In genomic region chr17:68375566-68375965, GRCh38 we compare ENCODE assay signal across 35 cellular contexts.
DNase-seq lines count a peak whose midpoint lies in the region; ATAC-seq, FAIRE-seq and TF ChIP-seq lines count a peak whose summit lies in the region.
"Had no signal": no experiment of that assay in that cellular context is flagged by ENCODE, and none has a peak within 500 bp of the region (broad histone marks: within the 10 kb centered on the region; RNA-seq: fewer than 3 reads in every experiment).

No MANE protein-coding gene starts in this region.

- H3K79me2 ChIP-seq in HepG2 (ENCODE audit: insufficient read depth, low read length) = peaks cover 8% of the 10 kb centered on the region
- no peaks in the 10 kb centered on the region for H3K79me2 ChIP-seq in neural progenitor cell (ENCODE audit: low read depth)

- TF ChIP-seq RAD21 in HepG2 (CRISPR knock-in tag; IDR thresholded peaks at IDR 0.05) = no peak

- no peak overlapping the region for H4K8ac ChIP-seq in mesenchymal stem cell (ENCODE audit: low read length)

- no peak overlapping the region for H2AFZ ChIP-seq in HepG2 (ENCODE audit: low read length)
- no peak overlapping the region for H2AFZ ChIP-seq in mesenchymal stem cell (ENCODE audit: low read depth, low read length)
- no peak overlapping the region for H2AFZ ChIP-seq in neural progenitor cell (replicated peaks)

- H2BK15ac ChIP-seq in mesenchymal stem cell (ENCODE audit: low read depth, poor library complexity, severe bottlenecking) = no peak overlapping the region

- TF ChIP-seq POLR2A in HepG2 (IDR thresholded peaks at IDR 0.05; ENCODE audit: insufficient read depth in 1 of 2, low read depth in 2 of 2, low read length in 2 of 2) (no peak), right lobe of liver (IDR thresholded peaks at IDR 0.05) (no peak), suprapubic skin (IDR thresholded peaks at IDR 0.05) (no peak)

- H3K4me2 ChIP-seq in HepG2 (ENCODE audit: low read depth, low read length) = no peak overlapping the region
- H3K4me2 ChIP-seq in mesenchymal stem cell (ENCODE audit: low read length, poor library complexity, severe bottlenecking) = no peak overlapping the region
- no peak overlapping the region for H3K4me2 ChIP-seq in neural progenitor cell
- H3K4me2 ChIP-seq: A549, BLaER1 had no signal

- no peak for TF ChIP-seq CTCF in HepG2 (CRISPR knock-in tag; IDR thresholded peaks at IDR 0.05)
- no peak for TF ChIP-seq CTCF in right lobe of liver (IDR thresholded peaks at IDR 0.05)
- no peak for TF ChIP-seq CTCF in neural progenitor cell (IDR thresholded peaks at IDR 0.05)
- TF ChIP-seq CTCF in suprapubic skin (IDR thresholded peaks at IDR 0.05) = no peak
- TF ChIP-seq CTCF in HFFc6 (IDR thresholded peaks at IDR 0.05) = no peak

- no peak overlapping the region for H3K23ac ChIP-seq in mesenchymal stem cell (ENCODE audit: low read length in 2 of 2)

- H3K36me3 ChIP-seq in HepG2 (replicated peaks in 1 of 2; ENCODE audit: control insufficient read depth in 1 of 2, insufficient read depth in 2 of 2, low read length in 2 of 2) = no peaks in the 10 kb centered on the region
- no peaks in the 10 kb centered on the region for H3K36me3 ChIP-seq in right lobe of liver
- no peaks in the 10 kb centered on the region for H3K36me3 ChIP-seq in mesenchymal stem cell (ENCODE audit: control insufficient read depth in 1 of 2, insufficient read depth in 2 of 2, low read depth in 1 of 2, low read length in 2 of 2)
- H3K36me3 ChIP-seq in neural progenitor cell = no peaks in the 10 kb centered on the region
- no peaks in the 10 kb centered on the region for H3K36me3 ChIP-seq in suprapubic skin
- H3K36me3 ChIP-seq: BE2C, BLaER1 had no signal

- H3K27ac Mint-ChIP-seq in neural progenitor cell (peak overlapping the region; percentile 69), HFFc6 (no peak overlapping the region)
- H3K27ac Mint-ChIP-seq: B cell; CD14-positive monocyte; CD4-positive, alpha-beta memory T cell; CD4-positive, alpha-beta T cell; CD4-positive, CD25-positive, alpha-beta regulatory T cell; CD8-positive, alpha-beta T cell had no signal

- H4K20me1 ChIP-seq in HepG2 (ENCODE audit: insufficient read depth, low read length) (no peaks in the 10 kb centered on the region), neural progenitor cell (ENCODE audit: low read depth) (no peaks in the 10 kb centered on the region)
- H4K20me1 ChIP-seq: BLaER1; BLaER1 treated with 17β-estradiol and CSF1 and Interleukin-3, amounts not matched to agents 10 nM and 100 nM had no signal

- ATAC-seq in HepG2 = no peak
- ATAC-seq in right lobe of liver = no peak
- ATAC-seq: A549; CD8-positive, alpha-beta T cell had no signal

- H3K27me3 Mint-ChIP-seq in neural progenitor cell (ENCODE audit: insufficient read depth, low read depth) (peaks cover 1% of the 10 kb centered on the region), HFFc6 (ENCODE audit: insufficient read depth) (peaks cover 4% of the 10 kb centered on the region; the same call in 1 of the 2 replicates)
- H3K27me3 Mint-ChIP-seq: CD4-positive, alpha-beta memory T cell; CD4-positive, alpha-beta T cell; CD4-positive, CD25-positive, alpha-beta regulatory T cell; CD8-positive, alpha-beta memory T cell had no signal

- intact Hi-C loops in HepG2 (cut with micrococcal nuclease; ENCODE audit: unreplicated experiment) = no loop called here
- intact Hi-C loops in right lobe of liver (cut with DNase I) = no loop called here

- H3K14ac ChIP-seq in mesenchymal stem cell (ENCODE audit: low read length in 2 of 2) = no peak overlapping the region

- no peak for FAIRE-seq in HepG2 (lab: Jason Lieb, UNC)
- FAIRE-seq: A204.1, A549, D721Med had no signal

- no peak overlapping the region for H3K4me3 Mint-ChIP-seq in neural progenitor cell
- no peak overlapping the region for H3K4me3 Mint-ChIP-seq in HFFc6
- H3K4me3 Mint-ChIP-seq: B cell; CD14-positive monocyte; CD4-positive, alpha-beta memory T cell; CD4-positive, alpha-beta T cell; CD4-positive, CD25-positive, alpha-beta regulatory T cell; CD8-positive, alpha-beta memory T cell; CD8-positive, alpha-beta T cell had no signal

- H3K9me3 Mint-ChIP-seq in neural progenitor cell (peaks cover 5% of the 10 kb centered on the region), HFFc6 (no peaks in the 10 kb centered on the region)
- H3K9me3 Mint-ChIP-seq: CD4-positive, alpha-beta memory T cell; CD4-positive, alpha-beta T cell; CD4-positive, CD25-positive, alpha-beta regulatory T cell; CD8-positive, alpha-beta memory T cell; CD8-positive, alpha-beta T cell had no signal

- no peaks in the 10 kb centered on the region for H3K9me3 ChIP-seq in HepG2 (ENCODE audit: low read length)
- no peaks in the 10 kb centered on the region for H3K9me3 ChIP-seq in right lobe of liver
- no peaks in the 10 kb centered on the region for H3K9me3 ChIP-seq in mesenchymal stem cell (ENCODE audit: control insufficient read depth, low read length)
- H3K9me3 ChIP-seq in neural progenitor cell (ENCODE audit: low read depth) = no peaks in the 10 kb centered on the region
- no peaks in the 10 kb centered on the region for H3K9me3 ChIP-seq in suprapubic skin
- H3K9me3 ChIP-seq: A549, BE2C, BLaER1, Caco-2 had no signal

- DNase-seq in HepG2 (ENCODE audit: low spot score) (no peak), right lobe of liver (no peak), mesenchymal stem cell (no peak), neural progenitor cell (ENCODE audit: low spot score) (no peak), suprapubic skin (ENCODE audit: low spot score in 2 of 2) (no peak), HFFc6 (no peak)
- DNase-seq: 8988T; ACHN; AML-193; BE2C; C1 segment of cervical spinal cord; Caco-2; Calu3; CD4-positive, alpha-beta memory T cell; CD4-positive, alpha-beta T cell; CD4-positive, CD25-positive, alpha-beta regulatory T cell; CD8-positive, alpha-beta memory T cell; CD8-positive, alpha-beta T cell; COR-L47; DMS 273 treated with DMSO at 0.1 percent for 48 hours; DMS153; DMS53; DMS79; DMS79 treated with DMSO at 0.1 percent for 48 hours; DND-41; EL had no signal

- TF ChIP-seq EP300 in HepG2 (IDR thresholded peaks at IDR 0.05; ENCODE audit: low read depth in 2 of 2, low read length in 2 of 2) = no peak
- TF ChIP-seq EP300 in HepG2 (CRISPR knock-in tag; IDR thresholded peaks at IDR 0.05; ENCODE audit: borderline replicate concordance) = no peak
- TF ChIP-seq EP300 in suprapubic skin (IDR thresholded peaks at IDR 0.05) = no peak

- H3K4ac ChIP-seq in mesenchymal stem cell (ENCODE audit: low read depth in 1 of 2, low read length in 2 of 2) = peak overlapping the region in 1 of 2 experiments; percentile 26

- no peak overlapping the region for H2BK5ac ChIP-seq in mesenchymal stem cell (ENCODE audit: low read depth, low read length, poor library complexity, severe bottlenecking)

- peak overlapping the region in 1 of 2 experiments; percentile 48 for H3K18ac ChIP-seq in mesenchymal stem cell (ENCODE audit: low read depth in 1 of 2, low read length in 2 of 2)

- H3K79me1 ChIP-seq in mesenchymal stem cell (replicated peaks; ENCODE audit: low read length, poor library complexity, severe bottlenecking) = no peaks in the 10 kb centered on the region

- POLR2A ChIA-PET in HepG2 (lab: Yijun Ruan, JAX) = interaction anchor here (1.4 to 1.6 kb wide), 3 partner anchors 16 to 82 kb away, joined by 4 to 8 read pairs (median 4); partner anchors contain the start of gene WIPI1

- no peak overlapping the region for H2BK120ac ChIP-seq in mesenchymal stem cell (ENCODE audit: low read depth, low read length)

- H3K4me3 ChIP-seq in HepG2 (replicated peaks in 1 of 3; ENCODE audit: insufficient read depth in 1 of 3, low read depth in 2 of 3, low read length in 3 of 3) (no peak overlapping the region), right lobe of liver (no peak overlapping the region), mesenchymal stem cell (ENCODE audit: insufficient read depth in 1 of 2, low read depth in 1 of 2, low read length in 2 of 2) (no peak overlapping the region), neural progenitor cell (no peak overlapping the region), suprapubic skin (no peak overlapping the region)
- H3K4me3 ChIP-seq: A549; BLaER1; BLaER1 treated with 17β-estradiol and CSF1 and Interleukin-3, amounts not matched to agents 10 nM and 100 nM had no signal

- H2BK12ac ChIP-seq in mesenchymal stem cell (ENCODE audit: low read length in 2 of 2) = peak overlapping the region; percentile 18 to 77

- 97% methylated on average over 8 of the region's 8 CpGs for WGBS in HepG2 (ENCODE audit: low lambda C conversion rate)
- WGBS in right lobe of liver (ENCODE audit: insufficient coverage, low coverage, low lambda C conversion rate, missing lambda C conversion rate) = 96% methylated on average over 7 of the region's 8 CpGs
- 95% methylated on average over 6 of the region's 8 CpGs for WGBS in mesenchymal stem cell
- WGBS in suprapubic skin = 94% methylated on average over 8 of the region's 8 CpGs

- H3K27me3 ChIP-seq in HepG2 (ENCODE audit: control insufficient read depth in 1 of 2, insufficient read depth in 2 of 2, low read length in 2 of 2) (no peaks in the 10 kb centered on the region), right lobe of liver (no peaks in the 10 kb centered on the region), mesenchymal stem cell (ENCODE audit: control insufficient read depth in 1 of 2, insufficient read depth in 1 of 2, low read length in 2 of 2) (no peaks in the 10 kb centered on the region), neural progenitor cell (no peaks in the 10 kb centered on the region), suprapubic skin (no peaks in the 10 kb centered on the region)
- H3K27me3 ChIP-seq: BE2C; BLaER1; BLaER1 treated with 17β-estradiol and CSF1 and Interleukin-3, amounts not matched to agents 10 nM and 100 nM had no signal

- H3K27ac ChIP-seq in HepG2 (ENCODE audit: extremely low read length, insufficient read depth, low read length) (no peak overlapping the region), right lobe of liver (no peak overlapping the region), mesenchymal stem cell (ENCODE audit: low read length, poor library complexity, severe bottlenecking) (no peak overlapping the region), neural progenitor cell (no peak overlapping the region), suprapubic skin (no peak overlapping the region)
- H3K27ac ChIP-seq: 22Rv1; BLaER1; BLaER1 treated with 17β-estradiol and CSF1 and Interleukin-3, amounts not matched to agents 10 nM and 100 nM; C4-2B had no signal

- no TSS peak for BruUV-seq in HepG2 (replicated peaks; lab: Mats Ljungman, UMichigan)

- H3K9ac ChIP-seq in HepG2 (ENCODE audit: insufficient read depth, low read depth, low read length) = no peak overlapping the region
- no peak overlapping the region for H3K9ac ChIP-seq in mesenchymal stem cell (ENCODE audit: low read length)
- no peak overlapping the region for H3K9ac ChIP-seq in neural progenitor cell
- H3K9ac ChIP-seq: BLaER1; BLaER1 treated with 17β-estradiol and CSF1 and Interleukin-3, amounts not matched to agents 10 nM and 100 nM had no signal

- H3K4me1 Mint-ChIP-seq in neural progenitor cell = peaks cover 27% of the 10 kb centered on the region
- peaks cover 34% of the 10 kb centered on the region for H3K4me1 Mint-ChIP-seq in HFFc6 (ENCODE audit: low read depth)
- H3K4me1 Mint-ChIP-seq: B cell had no signal

- CTCF ChIA-PET in HepG2 (lab: Yijun Ruan, JAX; ENCODE audit: low intra/inter-chr PET ratio, low total read pairs) = no interaction called here

- in situ Hi-C loops in HepG2 (cut with HindIII; ENCODE audit: extremely low pct_ligation_motif_present, low pct_unique_long_range_greater_than_20kb) = loop anchor here (5.0 kb wide), 1 partner anchor 83 kb away; the partner anchor contains the start of genes ARSG and SLC16A6

- H3K36me3 Mint-ChIP-seq in neural progenitor cell (peaks cover 11% of the 10 kb centered on the region), HFFc6 (ENCODE audit: low read depth) (no peaks in the 10 kb centered on the region)

- H3F3A ChIP-seq in neural progenitor cell (ENCODE audit: low read depth) = peaks cover 19% of the 10 kb centered on the region

- H4K91ac ChIP-seq in mesenchymal stem cell (ENCODE audit: low read length) = no peak overlapping the region

- H2AK5ac ChIP-seq in mesenchymal stem cell (ENCODE audit: low read length, severe bottlenecking) = no peak overlapping the region

- H3K4me1 ChIP-seq in HepG2 (ENCODE audit: insufficient read depth, low read length) (peaks cover 48% of the 10 kb centered on the region), right lobe of liver (peaks cover 2 to 33% (median 20%) of the 10 kb centered on the region in 4 donors), mesenchymal stem cell (ENCODE audit: control insufficient read depth, insufficient read depth, low read depth, low read length) (peaks cover 13% of the 10 kb centered on the region), neural progenitor cell (peaks cover 17% of the 10 kb centered on the region), suprapubic skin (peaks cover 24% of the 10 kb centered on the region)
- H3K4me1 ChIP-seq: BE2C had no signal
